25 cellular contexts compared by ENCODE assay signal in genomic region chr6:64591682-64592081, GRCh38.
"Had no signal": no experiment of that assay in that cellular context is flagged by ENCODE, and none has a peak within 500 bp of the region (broad histone marks: within the 10 kb centered on the region; RNA-seq: fewer than 3 reads in every experiment).

No MANE protein-coding gene starts in this region.

- DNase-seq: dorsolateral prefrontal cortex; effector CD4-positive, alpha-beta T cell; foreskin fibroblast; hypothalamus; immature natural killer cell; islet precursor cell; kidney glomerular epithelial cell; mesenchymal stem cell; mucosa of descending colon; naive B cell; spleen; stimulated activated CD4-positive, alpha-beta T cell treated with anti-CD3 and anti-CD28 coated beads, Interleukin-2, amount 100 ng/mL, for 48 hours; stimulated activated naive B cell treated with anti-CD40 and anti-IgM and Interleukin-4, amounts not matched to agents 10 μg/mL and 1 μg/mL and 100 μg/mL, for 72 hours; upper lobe of left lung had no signal

- H3K36me3 ChIP-seq: gastroesophageal sphincter, spleen, thoracic aorta, tibial nerve, upper lobe of left lung, vagina had no signal

- H3K4me1 Mint-ChIP-seq: immature natural killer cell; mesothelial cell of epicardium; naive B cell; stimulated activated naive B cell treated with anti-CD40 and anti-IgM and Interleukin-4, amounts not matched to agents 10 μg/mL and 1 μg/mL and 100 μg/mL, for 72 hours had no signal

- ATAC-seq: gastroesophageal sphincter; mucosa of descending colon; natural killer cell treated with Interleukin-12 subunit alpha and Interleukin-12 subunit beta and Interleukin-15 and Interleukin-18, amount 100 ng/mL, for 72 hours; stimulated activated naive B cell treated with anti-CD40 and anti-IgM and Interleukin-4, amounts not matched to agents 10 μg/mL and 1 μg/mL and 100 μg/mL, for 72 hours had no signal

- H3K27me3 Mint-ChIP-seq: naive B cell; natural killer cell treated with Interleukin-12 subunit alpha and Interleukin-12 subunit beta and Interleukin-15 and Interleukin-18, amount 100 ng/mL, for 72 hours; progenitor cell of endocrine pancreas; stimulated activated naive B cell treated with anti-CD40 and anti-IgM and Interleukin-4, amounts not matched to agents 10 μg/mL and 1 μg/mL and 100 μg/mL, for 72 hours; stimulated activated naive CD8-positive, alpha-beta T cell treated with anti-CD3 and anti-CD28 coated beads, Interleukin-15, Interleukin-2, amounts not matched to agents 100 ng/mL and 50 ng/mL, for 24 hours had no signal

- H3K27me3 ChIP-seq: dorsolateral prefrontal cortex, gastroesophageal sphincter, spleen, tibial nerve, upper lobe of left lung, vagina had no signal

- H3K4me3 ChIP-seq: gastroesophageal sphincter, mucosa of descending colon, skin epidermis, spleen, thoracic aorta, tibial nerve, upper lobe of left lung, vagina had no signal

- H3K9me3 ChIP-seq: mucosa of descending colon, thoracic aorta, tibial nerve, upper lobe of left lung, vagina had no signal

- H3K4me3 Mint-ChIP-seq: immature natural killer cell; mesothelial cell of epicardium; naive B cell; natural killer cell treated with Interleukin-12 subunit alpha and Interleukin-12 subunit beta and Interleukin-15 and Interleukin-18, amount 100 ng/mL, for 72 hours; neural crest cell; stimulated activated naive B cell treated with anti-CD40 and anti-IgM and Interleukin-4, amounts not matched to agents 10 μg/mL and 1 μg/mL and 100 μg/mL, for 72 hours; stimulated activated naive CD8-positive, alpha-beta T cell treated with anti-CD3 and anti-CD28 coated beads, Interleukin-15, Interleukin-2, amounts not matched to agents 100 ng/mL and 50 ng/mL, for 24 hours had no signal

- H3K27ac Mint-ChIP-seq: immature natural killer cell; mesothelial cell of epicardium; naive B cell; natural killer cell treated with Interleukin-12 subunit alpha and Interleukin-12 subunit beta and Interleukin-15 and Interleukin-18, amount 100 ng/mL, for 72 hours; progenitor cell of endocrine pancreas; stimulated activated naive B cell treated with anti-CD40 and anti-IgM and Interleukin-4, amounts not matched to agents 10 μg/mL and 1 μg/mL and 100 μg/mL, for 72 hours; stimulated activated naive CD8-positive, alpha-beta T cell treated with anti-CD3 and anti-CD28 coated beads, Interleukin-15, Interleukin-2, amounts not matched to agents 100 ng/mL and 50 ng/mL, for 24 hours had no signal

- H3K4me1 ChIP-seq: gastroesophageal sphincter, parathyroid adenoma, spleen, upper lobe of left lung, vagina had no signal

- H3K36me3 Mint-ChIP-seq: mesothelial cell of epicardium; stimulated activated naive B cell treated with anti-CD40 and anti-IgM and Interleukin-4, amounts not matched to agents 10 μg/mL and 1 μg/mL and 100 μg/mL, for 72 hours had no signal

- H3K27ac ChIP-seq: gastroesophageal sphincter, parathyroid adenoma, skin epidermis, spleen, thoracic aorta, tibial nerve, upper lobe of left lung, vagina had no signal
